ENCODE assay signal across 11 cellular contexts in genomic region chr11:27721505-27722116, GRCh38. TPM values are rescaled to one million over a fixed set of nuclear protein-coding genes. Genes with fewer than 3 reads are reported as not detected.
DNase-seq lines count a peak whose midpoint lies in the region; ATAC-seq, FAIRE-seq and TF ChIP-seq lines count a peak whose summit lies in the region.
"Had no signal": no experiment of that assay in that cellular context is flagged by ENCODE, and none has a peak within 500 bp of the region (broad histone marks: within the 10 kb centered on the region; RNA-seq: fewer than 3 reads in every experiment).

No MANE protein-coding gene starts in this region.

- H3K36me3 ChIP-seq in left ventricle myocardium inferior (no peaks in the 10 kb centered on the region), keratinocyte (ENCODE audit: control insufficient read depth in 2 of 2, extremely low read depth in 1 of 2, insufficient read depth in 2 of 2, low read length in 2 of 2) (no peaks in the 10 kb centered on the region), HepG2 (replicated peaks in 1 of 2; ENCODE audit: control insufficient read depth in 1 of 2, insufficient read depth in 2 of 2, low read length in 2 of 2) (no peaks in the 10 kb centered on the region)

- no peaks in the 10 kb centered on the region for H3K9me1 ChIP-seq in keratinocyte (ENCODE audit: control insufficient read depth, extremely low read depth, insufficient read depth, low read length)

- no peak overlapping the region for H3K27ac Mint-ChIP-seq in brain
- H3K27ac Mint-ChIP-seq: CD4-positive, alpha-beta T cell had no signal

- peaks cover 0 to 4% (median 0%) of the 10 kb centered on the region in 5 experiments for H3K9me3 Mint-ChIP-seq in brain

- dilution Hi-C loops in keratinocyte (cut with MboI; ENCODE audit: extremely low pct_ligation_motif_present, low sequenced_read_pairs) = no loop called here

- FAIRE-seq in keratinocyte (lab: Jason Lieb, UNC) (no peak), HepG2 (lab: Jason Lieb, UNC) (no peak)

- H3K4me3 ChIP-seq in left ventricle myocardium inferior = peak overlapping the region; percentile 63
- H3K4me3 ChIP-seq in right cardiac atrium (ENCODE audit: low read length) = no peak overlapping the region
- peak overlapping the region in 2 of 3 experiments; percentile 43 to 54 for H3K4me3 ChIP-seq in keratinocyte (ENCODE audit: control insufficient read depth in 2 of 3, extremely low read depth in 1 of 3, insufficient read depth in 2 of 3, low read depth in 1 of 3, low read length in 3 of 3)
- H3K4me3 ChIP-seq in HepG2 (replicated peaks in 1 of 3; ENCODE audit: insufficient read depth in 1 of 3, low read depth in 2 of 3, low read length in 3 of 3) = no peak overlapping the region

- no peaks in the 10 kb centered on the region for H4K20me1 ChIP-seq in keratinocyte (ENCODE audit: control insufficient read depth, extremely low read depth, insufficient read depth, low read length)
- H4K20me1 ChIP-seq in HepG2 (ENCODE audit: insufficient read depth, low read length) = no peaks in the 10 kb centered on the region

- H3K4me1 ChIP-seq in left ventricle myocardium inferior (peaks cover 29% of the 10 kb centered on the region), right cardiac atrium (ENCODE audit: control insufficient read depth, insufficient read depth, low read length) (peaks cover 5% of the 10 kb centered on the region), keratinocyte (ENCODE audit: control insufficient read depth, extremely low read depth, insufficient read depth, low read length) (peaks cover 12% of the 10 kb centered on the region), HepG2 (ENCODE audit: insufficient read depth, low read length) (no peaks in the 10 kb centered on the region)

- no peak overlapping the region for H3K9ac ChIP-seq in keratinocyte (ENCODE audit: control insufficient read depth, extremely low read depth, insufficient read depth, low read length)
- no peak overlapping the region for H3K9ac ChIP-seq in HepG2 (ENCODE audit: insufficient read depth, low read depth, low read length)

- H2AFZ ChIP-seq in keratinocyte (ENCODE audit: control insufficient read depth, low read length) = no peak overlapping the region
- no peak overlapping the region for H2AFZ ChIP-seq in HepG2 (ENCODE audit: low read length)

- H3K27me3 ChIP-seq in left ventricle myocardium inferior (ENCODE audit: low read depth) (peaks cover 98% of the 10 kb centered on the region), right cardiac atrium (ENCODE audit: control insufficient read depth, insufficient read depth) (peaks cover 7% of the 10 kb centered on the region), keratinocyte (ENCODE audit: control insufficient read depth, extremely low read depth, insufficient read depth, low read length) (peaks cover 62% of the 10 kb centered on the region), HepG2 (ENCODE audit: control insufficient read depth in 1 of 2, insufficient read depth in 2 of 2, low read length in 2 of 2) (peaks cover 1 to 31% of the 10 kb centered on the region in 2 experiments; a peak in 2 of 5 replicates)

- CTCF ChIA-PET in HepG2 (lab: Yijun Ruan, JAX; ENCODE audit: low intra/inter-chr PET ratio, low total read pairs) = no interaction called here

- TF ChIP-seq EP300 in HepG2 (IDR thresholded peaks at IDR 0.05; ENCODE audit: low read depth in 2 of 2, low read length in 2 of 2) = no peak
- TF ChIP-seq EP300 in HepG2 (CRISPR knock-in tag; IDR thresholded peaks at IDR 0.05; ENCODE audit: borderline replicate concordance) = no peak

- no peak for DNase-seq in left ventricle myocardium inferior
- no peak for DNase-seq in right cardiac atrium
- DNase-seq in keratinocyte (ENCODE audit: low read depth, low spot score) = no peak
- no peak for DNase-seq in HepG2 (ENCODE audit: low spot score)
- no peak for DNase-seq in stimulated activated CD8-positive, alpha-beta memory T cell treated with anti-CD3 and anti-CD28 coated beads, Interleukin-4, amount 100 ng/mL, for 48 hours
- DNase-seq: CD4-positive, alpha-beta T cell; NCI-H1694 treated with DMSO at 0.1 percent for 48 hours had no signal

- ATAC-seq in right cardiac atrium (no peak), HG03097 (IDR thresholded peaks at IDR 0.05; ENCODE audit: low FRiP score, unreplicated experiment) (no peak), GM18868 (IDR thresholded peaks at IDR 0.05; ENCODE audit: unreplicated experiment) (no peak), HepG2 (no peak)

- peak overlapping the region; percentile 85 to 93 (median 91) for H3K4me3 Mint-ChIP-seq in brain
- H3K4me3 Mint-ChIP-seq: CD4-positive, alpha-beta T cell had no signal

- in situ Hi-C loops in HepG2 (cut with HindIII; ENCODE audit: extremely low pct_ligation_motif_present, low pct_unique_long_range_greater_than_20kb) = no loop called here

- POLR2A ChIA-PET in HepG2 (lab: Yijun Ruan, JAX) = no interaction called here

- TF ChIP-seq CTCF in left ventricle myocardium inferior (IDR thresholded peaks at IDR 0.05; ENCODE audit: borderline replicate concordance) (no peak), brain (conservative IDR thresholded peaks at IDR 0.05) (no peak), keratinocyte (optimal IDR thresholded peaks at IDR 0.05 in 1 of 3, IDR thresholded peaks at IDR 0.05 in 1 of 3, conservative IDR thresholded peaks at IDR 0.05 in 1 of 3; ENCODE audit: extremely low read depth in 1 of 3, insufficient read depth in 2 of 3, low read length in 3 of 3) (no peak), HepG2 (CRISPR knock-in tag; IDR thresholded peaks at IDR 0.05) (no peak)

- H3K27ac ChIP-seq in left ventricle myocardium inferior (replicated peaks) (no peak overlapping the region), right cardiac atrium (ENCODE audit: low read length) (no peak overlapping the region), keratinocyte (ENCODE audit: control insufficient read depth, insufficient read depth, low read length) (no peak overlapping the region), HepG2 (ENCODE audit: extremely low read length, insufficient read depth, low read length) (no peak overlapping the region)

- H3K79me2 ChIP-seq in keratinocyte (ENCODE audit: control insufficient read depth, insufficient read depth, low read length) (no peaks in the 10 kb centered on the region), HepG2 (ENCODE audit: insufficient read depth, low read length) (no peaks in the 10 kb centered on the region)

- intact Hi-C loops in left ventricle myocardium inferior (cut with micrococcal nuclease) (no loop called here), right cardiac atrium (cut with DNase I) (no loop called here), HepG2 (cut with micrococcal nuclease; ENCODE audit: unreplicated experiment) (no loop called here)

- BruUV-seq in HepG2 (replicated peaks; lab: Mats Ljungman, UMichigan) = no TSS peak

- 4% methylated on average over 32 of the region's 32 CpGs for WGBS in right cardiac atrium
- WGBS in HepG2 (ENCODE audit: low lambda C conversion rate) = 44% methylated on average over 25 of the region's 32 CpGs

- H3K4me1 Mint-ChIP-seq in brain = peaks cover 49% of the 10 kb centered on the region

- TF ChIP-seq POLR2A in HepG2 (IDR thresholded peaks at IDR 0.05; ENCODE audit: insufficient read depth in 1 of 2, low read depth in 2 of 2, low read length in 2 of 2) = no peak

- H3K36me3 Mint-ChIP-seq in brain = no peaks in the 10 kb centered on the region

- H3K27me3 Mint-ChIP-seq in brain = peaks cover 94% of the 10 kb centered on the region

- no peak for TF ChIP-seq RAD21 in HepG2 (CRISPR knock-in tag; IDR thresholded peaks at IDR 0.05)

- H3K9me3 ChIP-seq in left ventricle myocardium inferior (replicated peaks) (no peaks in the 10 kb centered on the region), right cardiac atrium (ENCODE audit: control insufficient read depth, low read length) (no peaks in the 10 kb centered on the region), keratinocyte (ENCODE audit: control insufficient read depth, low read depth, low read length) (no peaks in the 10 kb centered on the region), HepG2 (ENCODE audit: low read length) (no peaks in the 10 kb centered on the region)

- H3K4me2 ChIP-seq in keratinocyte (ENCODE audit: control insufficient read depth, extremely low read depth, insufficient read depth, low read depth, low read length) (peak overlapping the region; percentile 76), HepG2 (ENCODE audit: low read depth, low read length) (no peak overlapping the region)

RNA-seq across cellular contexts. Expression of gene BDNF, which starts 21.4 kb away (rescaled TPM):
- 3.1 TPM for total RNA-seq in left ventricle myocardium inferior
- total RNA-seq in right cardiac atrium = under 1 TPM in 3 of 4 donors, not detected in 1; 0.06 to 0.09 (median 0.08) TPM
- polyA plus RNA-seq in right cardiac atrium = 0.05 TPM
- polyA plus RNA-seq in brain (ENCODE audit: insufficient read depth, low read depth, low replicate concordance) = 0.10 TPM
- 0.14 to 0.49 TPM (median 0.35 TPM) in 3 replicates for polyA plus RNA-seq in keratinocyte
- polyA plus RNA-seq in keratinocyte (2011; ENCODE audit: low read depth) = 0.71 TPM
- 0.18 and 0.30 TPM in 2 replicates for polyA plus RNA-seq in keratinocyte (2011; cell fraction: cytosol; rRNA removed)
- polyA plus RNA-seq in keratinocyte (2011; cell fraction: nucleus; rRNA removed) = 0.36 and 0.59 TPM in 2 replicates
- 0.10 and 0.85 TPM in 2 replicates for polyA plus RNA-seq in keratinocyte (2012; ENCODE audit: low replicate concordance)
- polyA minus RNA-seq in keratinocyte = 0.10 to 0.46 TPM in 2 of 3 replicates, not detected in the other
- polyA minus RNA-seq in keratinocyte (2011; cell fraction: cytosol; rRNA and poly(A)+ RNA removed) = not detected
- polyA minus RNA-seq in keratinocyte (2011; cell fraction: nucleus; rRNA and poly(A)+ RNA removed) = 0.31 and 0.32 TPM in 2 replicates
- total RNA-seq in HepG2 (2016; rRNA removed; fragmentation: Illumina TruSeq; extraction: Trizol) = 0.02 TPM in 1 of 2 replicates, not detected in the other
- not detected in 2 replicates for total RNA-seq in HepG2 (2016; cell fraction: cytosol; rRNA removed; fragmentation: Illumina TruSeq; extraction: Trizol; ENCODE audit: low read depth)
- total RNA-seq in HepG2 (2016; cell fraction: insoluble cytoplasmic fraction; rRNA removed; fragmentation: Illumina TruSeq; extraction: Trizol) = not detected in 2 replicates
- total RNA-seq in HepG2 (2016; cell fraction: membrane; rRNA removed; fragmentation: Illumina TruSeq; extraction: Trizol) = not detected in 2 replicates
- total RNA-seq in HepG2 (2016; cell fraction: nucleus; rRNA removed; fragmentation: Illumina TruSeq; extraction: Trizol) = not detected in 2 replicates
- polyA plus RNA-seq in HepG2 (2011; rRNA removed) = not detected in 2 replicates
- polyA plus RNA-seq in HepG2 (2011; cell fraction: cytosol; rRNA removed) = not detected in 2 replicates
- polyA plus RNA-seq in HepG2 (2011; cell fraction: nucleus; rRNA removed) = not detected in 2 replicates
- polyA plus RNA-seq in HepG2 (2012) = not detected in 2 replicates
- polyA plus RNA-seq in HepG2 (2016; cell fraction: cytosol; fragmentation: Illumina TruSeq; extraction: Trizol; ENCODE audit: low read depth) = not detected in 2 replicates
- not detected in 2 replicates for polyA plus RNA-seq in HepG2 (2016; cell fraction: insoluble cytoplasmic fraction; fragmentation: Illumina TruSeq; extraction: Trizol; ENCODE audit: low read depth)
- polyA plus RNA-seq in HepG2 (2016; cell fraction: membrane; fragmentation: Illumina TruSeq; extraction: Trizol; ENCODE audit: low read depth) = not detected in 2 replicates
- polyA plus RNA-seq in HepG2 (2016; cell fraction: nucleus; fragmentation: Illumina TruSeq; extraction: Trizol; ENCODE audit: insufficient read depth, low read depth) = not detected in 2 replicates
- 0.75 TPM in 1 of 2 replicates, not detected in the other for polyA minus RNA-seq in HepG2 (2011; rRNA and poly(A)+ RNA removed; ENCODE audit: low replicate concordance)
- not detected in 2 replicates for polyA minus RNA-seq in HepG2 (2011; cell fraction: cytosol; rRNA and poly(A)+ RNA removed)
- not detected in 2 replicates for polyA minus RNA-seq in HepG2 (2011; cell fraction: nucleus; rRNA and poly(A)+ RNA removed)
- total RNA-seq: activated CD8-positive, alpha-beta T cell treated with anti-CD3 and anti-CD28 coated beads for 36 hours; CD4-positive, alpha-beta T cell had no signal

Comparison
In these comparisons a context has a peak if more than half of its experiments do, and no peak if none do; other contexts are left out.
1. H3K4me3 ChIP-seq: peak in left ventricle myocardium inferior (single experiment) and keratinocyte (2 of 3); none in right cardiac atrium (single experiment) and HepG2 (0 of 3).